11 cellular contexts compared by ENCODE assay signal in the genomic region with DNA sequence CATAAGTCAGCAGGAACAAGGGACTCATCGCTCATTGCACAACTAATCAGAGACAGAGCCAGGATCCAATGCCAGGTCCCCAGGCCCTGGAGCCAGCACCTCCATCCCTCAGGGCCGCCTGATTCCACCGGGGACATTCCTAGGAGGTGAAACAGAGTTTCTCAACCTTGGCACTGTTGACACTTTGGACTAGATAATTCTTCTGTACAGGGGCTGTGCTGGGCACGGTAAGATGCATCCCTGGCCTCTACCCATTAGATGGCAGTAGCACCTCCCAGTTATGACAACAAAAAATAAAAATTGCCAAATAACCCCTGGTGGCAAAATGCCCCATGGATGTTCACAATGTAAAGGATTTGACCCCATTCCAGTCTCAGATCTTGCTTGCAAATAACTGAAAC.
A peak's percentile ranks its signal among the peaks of the same experiment; 100 is the strongest.
DNase-seq lines count a peak whose midpoint lies in the region; ATAC-seq, FAIRE-seq and TF ChIP-seq lines count a peak whose summit lies in the region.
"Had no signal": no experiment of that assay in that cellular context is flagged by ENCODE, and none has a peak within 500 bp of the region (broad histone marks: within the 10 kb centered on the region; RNA-seq: fewer than 3 reads in every experiment).

No MANE protein-coding gene starts in this region.

- H3K4me3 ChIP-seq in MG63: no peak overlapping the region
- no peak overlapping the region for H3K4me3 ChIP-seq in brain microvascular endothelial cell (ENCODE audit: low read depth, low read length)
- H3K4me3 ChIP-seq in psoas muscle: no peak overlapping the region
- no peak overlapping the region for H3K4me3 ChIP-seq in CD8-positive, alpha-beta memory T cell (ENCODE audit: low read length)
- H3K4me3 ChIP-seq: SK-N-MC had no signal

- no peak for TF ChIP-seq POLR2A in H54 (IDR thresholded peaks at IDR 0.05; ENCODE audit: low read depth, low read length)

- WGBS in psoas muscle, 3 donors: 44 to 60% (median 51%) methylated on average over 4 of the region's 4 CpGs

- FAIRE-seq in H54 (lab: Jason Lieb, UNC): no peak
- FAIRE-seq: colon had no signal

- DNase-seq in NCI-H82 (lab: John Stamatoyannopoulos, UW) (peak; percentile 2), NCI-H82 treated with DMSO at 0.1 percent for 48 hours (lab: John Stamatoyannopoulos, UW; ENCODE audit: unreplicated experiment) (no peak), MG63 (peak; percentile 83), brain microvascular endothelial cell (peak; percentile 2), psoas muscle (no peak), H54 (ENCODE audit: insufficient read length, low spot score) (no peak)
- DNase-seq in CD8-positive, alpha-beta memory T cell: no peak
- DNase-seq: naive B cell had no signal

- TF ChIP-seq CTCF in brain microvascular endothelial cell (IDR thresholded peaks at IDR 0.05; ENCODE audit: low read depth, low read length, missing control alignments): peak; percentile 36
- peak; percentile 33 for TF ChIP-seq CTCF in psoas muscle (IDR thresholded peaks at IDR 0.05)

- ATAC-seq in psoas muscle: peak in 3 of 4 donors; percentile 35 to 72 (median 49)
- no peak for ATAC-seq in stimulated activated memory B cell treated with anti-CD40 and anti-IgM and Interleukin-4, amounts not matched to agents 10 μg/mL and 1 μg/mL and 100 μg/mL, for 72 hours

- H3K27me3 ChIP-seq in MG63 (no peaks in the 10 kb centered on the region), brain microvascular endothelial cell (replicated peaks) (no peaks in the 10 kb centered on the region), psoas muscle (ENCODE audit: insufficient read depth in 3 of 3, low read length in 2 of 3) (peaks cover 0 to 4% (median 0%) of the 10 kb centered on the region in 3 donors)
- no peaks in the 10 kb centered on the region for H3K27me3 ChIP-seq in CD8-positive, alpha-beta memory T cell (ENCODE audit: insufficient read depth, low read length, poor library complexity, severe bottlenecking)

- CTCF ChIA-PET in CD8-positive, alpha-beta memory T cell (lab: Charles Lee): no interaction called here

- peaks cover 27% of the 10 kb centered on the region for H3K27me3 Mint-ChIP-seq in stimulated activated memory B cell treated with anti-CD40 and anti-IgM and Interleukin-4, amounts not matched to agents 10 μg/mL and 1 μg/mL and 100 μg/mL, for 72 hours
- H3K27me3 Mint-ChIP-seq in CD8-positive, alpha-beta memory T cell: peaks cover 7 to 50% of the 10 kb centered on the region in 2 donors

- in situ Hi-C loops in brain microvascular endothelial cell (cut with HindIII; ENCODE audit: low pct_ligation_motif_present, low sequenced_read_pairs): no loop called here

- POLR2A ChIA-PET in CD8-positive, alpha-beta memory T cell (lab: Charles Lee): no interaction called here

- no peaks in the 10 kb centered on the region for H3K4me1 ChIP-seq in psoas muscle
- H3K4me1 ChIP-seq in CD8-positive, alpha-beta memory T cell (ENCODE audit: insufficient read depth, low read length): no peaks in the 10 kb centered on the region

- H3K36me3 ChIP-seq in MG63: no peaks in the 10 kb centered on the region
- no peaks in the 10 kb centered on the region for H3K36me3 ChIP-seq in brain microvascular endothelial cell (replicated peaks)
- H3K36me3 ChIP-seq in psoas muscle (ENCODE audit: insufficient read depth in 1 of 2, low read depth in 1 of 2): no peaks in the 10 kb centered on the region
- H3K36me3 ChIP-seq in CD8-positive, alpha-beta memory T cell (ENCODE audit: insufficient read depth, low read length): no peaks in the 10 kb centered on the region

- peaks cover 3% of the 10 kb centered on the region for H3K9me3 Mint-ChIP-seq in stimulated activated memory B cell treated with anti-CD40 and anti-IgM and Interleukin-4, amounts not matched to agents 10 μg/mL and 1 μg/mL and 100 μg/mL, for 72 hours
- peaks cover 0 to 2% (median 0%) of the 10 kb centered on the region in 5 donors for H3K9me3 Mint-ChIP-seq in CD8-positive, alpha-beta memory T cell

- H3K36me3 Mint-ChIP-seq in stimulated activated memory B cell treated with anti-CD40 and anti-IgM and Interleukin-4, amounts not matched to agents 10 μg/mL and 1 μg/mL and 100 μg/mL, for 72 hours: no peaks in the 10 kb centered on the region
- no peaks in the 10 kb centered on the region for H3K36me3 Mint-ChIP-seq in CD8-positive, alpha-beta memory T cell

- H3K9me3 ChIP-seq in MG63 (no peaks in the 10 kb centered on the region), psoas muscle (no peaks in the 10 kb centered on the region)
- no peaks in the 10 kb centered on the region for H3K9me3 ChIP-seq in CD8-positive, alpha-beta memory T cell (ENCODE audit: low read length)

- H3K4me1 Mint-ChIP-seq in stimulated activated memory B cell treated with anti-CD40 and anti-IgM and Interleukin-4, amounts not matched to agents 10 μg/mL and 1 μg/mL and 100 μg/mL, for 72 hours: no peaks in the 10 kb centered on the region
- H3K4me1 Mint-ChIP-seq in CD8-positive, alpha-beta memory T cell: no peaks in the 10 kb centered on the region
- H3K4me1 Mint-ChIP-seq: naive B cell had no signal

- no peak overlapping the region for H3K27ac Mint-ChIP-seq in stimulated activated memory B cell treated with anti-CD40 and anti-IgM and Interleukin-4, amounts not matched to agents 10 μg/mL and 1 μg/mL and 100 μg/mL, for 72 hours
- H3K27ac Mint-ChIP-seq in CD8-positive, alpha-beta memory T cell: no peak overlapping the region
- H3K27ac Mint-ChIP-seq: naive B cell had no signal

- H3K4me3 Mint-ChIP-seq in stimulated activated memory B cell treated with anti-CD40 and anti-IgM and Interleukin-4, amounts not matched to agents 10 μg/mL and 1 μg/mL and 100 μg/mL, for 72 hours: no peak overlapping the region
- H3K4me3 Mint-ChIP-seq in CD8-positive, alpha-beta memory T cell: no peak overlapping the region
- H3K4me3 Mint-ChIP-seq: naive B cell had no signal

- intact Hi-C loops in psoas muscle (cut with DNase I): loop anchor here in 1 of 2 donors (5.0 kb wide), 1 partner anchor 83 kb away; no protein-coding TSS in a partner anchor

- H3K27ac ChIP-seq in brain microvascular endothelial cell: no peak overlapping the region
- no peak overlapping the region for H3K27ac ChIP-seq in psoas muscle
- H3K27ac ChIP-seq in CD8-positive, alpha-beta memory T cell (ENCODE audit: low read depth, low read length): no peak overlapping the region
- H3K27ac ChIP-seq: SK-N-MC had no signal

Comparison
In these comparisons a context has a peak if more than half of its experiments do, and no peak if none do; other contexts are left out.
1. DNase-seq: peak in NCI-H82 (single experiment), MG63 (single experiment) and brain microvascular endothelial cell (single experiment); none in NCI-H82 treated with DMSO at 0.1 percent for 48 hours (single experiment), psoas muscle (0 of 2), CD8-positive, alpha-beta memory T cell (0 of 5) and H54 (single experiment).